ENCODE assay signal across 23 cellular contexts in the genomic region with DNA sequence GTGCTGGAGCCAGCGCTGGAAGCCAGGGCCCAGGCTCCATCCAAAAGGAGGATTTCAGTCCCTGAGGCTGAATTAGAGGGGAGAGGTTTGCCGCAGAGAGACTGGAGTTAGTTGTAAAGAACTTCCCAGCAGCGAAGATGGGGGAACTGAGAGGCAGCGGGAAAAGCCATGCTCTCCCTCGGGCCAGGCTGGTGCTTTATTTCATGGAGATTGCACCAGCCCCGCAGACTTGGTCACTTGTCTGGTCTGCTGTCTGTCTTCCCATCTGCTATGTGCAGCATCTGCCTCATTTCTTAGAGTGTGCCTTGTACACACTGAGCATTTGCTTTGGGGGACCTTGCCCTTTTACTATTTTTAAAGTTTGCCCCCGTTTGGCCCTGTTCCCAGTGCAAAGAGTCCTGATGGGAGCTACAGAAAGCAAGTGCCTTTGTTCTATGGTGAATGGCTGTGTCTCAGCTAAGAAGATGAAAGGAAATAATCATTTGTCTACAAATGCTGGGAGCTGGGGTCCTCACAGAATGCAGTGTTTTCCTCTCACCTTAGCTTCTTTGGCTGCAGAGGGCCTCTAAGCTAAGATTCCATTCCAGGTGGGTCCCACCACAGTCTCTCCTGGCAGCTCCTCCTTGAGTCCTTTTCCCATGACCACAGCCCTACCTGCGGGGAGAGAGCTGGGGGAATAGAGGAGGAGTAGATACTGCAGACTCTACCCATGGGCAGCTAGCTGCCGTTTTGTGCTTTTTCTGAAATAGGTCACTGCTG.
"Had no signal": no experiment of that assay in that cellular context is flagged by ENCODE, and none has a peak within 500 bp of the region (broad histone marks: within the 10 kb centered on the region; RNA-seq: fewer than 3 reads in every experiment).

No MANE protein-coding gene starts in this region.

- ATAC-seq: activated T-cell treated with anti-CD3 and anti-CD28 coated beads, Interleukin-2, amount 50 U/mL, for 72 hours; naive thymus-derived CD8-positive, alpha-beta T cell; stimulated activated naive CD8-positive, alpha-beta T cell treated with anti-CD3 and anti-CD28 coated beads, Interleukin-15, Interleukin-2, amounts not matched to agents 100 U/mL and 50 U/mL, for 24 hours had no signal

- H3K4me3 ChIP-seq: body of pancreas, left ventricle myocardium inferior, prostate gland, right atrium auricular region, upper lobe of left lung had no signal

- H3K9me3 ChIP-seq: body of pancreas, left ventricle myocardium inferior, prostate gland, right atrium auricular region, upper lobe of left lung had no signal

- H3K9me3 Mint-ChIP-seq: activated naive CD4-positive, alpha-beta T cell treated with anti-CD3 and anti-CD28 coated beads, Interleukin-2, amount 10 ng/mL, durations not matched to agents 7 days and 5 days; activated T-cell treated with anti-CD3 and anti-CD28 coated beads, Interleukin-2, amount 50 U/mL, for 72 hours; dendritic cell treated with granulocyte-macrophage colony-stimulating factor and Interleukin-4, amounts not matched to agents 40 ng/mL and 50 ng/mL, for 4 days; naive thymus-derived CD8-positive, alpha-beta T cell; T-helper 1 cell treated with Interleukin-12 subunit alpha and Interleukin-12 subunit beta and Interleukin-4 antibody, amounts not matched to agents 30 μg/mL and 1 μg/mL, for 36 hours had no signal

- H3K27ac ChIP-seq: left ventricle myocardium inferior, prostate gland, right atrium auricular region, upper lobe of left lung had no signal

- H3K4me1 Mint-ChIP-seq: activated naive CD4-positive, alpha-beta T cell treated with anti-CD3 and anti-CD28 coated beads, Interleukin-2, amount 10 ng/mL, durations not matched to agents 7 days and 5 days; naive thymus-derived CD8-positive, alpha-beta T cell had no signal

- H3K36me3 Mint-ChIP-seq: activated naive CD4-positive, alpha-beta T cell treated with anti-CD3 and anti-CD28 coated beads, Interleukin-2, amount 10 ng/mL, durations not matched to agents 7 days and 5 days; naive thymus-derived CD8-positive, alpha-beta T cell had no signal

- H3K27me3 ChIP-seq: body of pancreas, right atrium auricular region, upper lobe of left lung had no signal

- H3K4me1 ChIP-seq: prostate gland, right atrium auricular region, upper lobe of left lung had no signal

- DNase-seq: activated CD4-positive, alpha-beta T cell treated with anti-CD3 and anti-CD28 coated beads for 4 hours; activated CD4-positive, alpha-beta T cell treated with anti-CD3 and anti-CD28 coated beads, Interleukin-2, amount 50 U/mL, for 48 hours; activated CD4-positive, CD25-positive, alpha-beta regulatory T cell; activated effector memory CD4-positive, alpha-beta T cell treated with anti-CD3 and anti-CD28 coated beads, Interleukin-2, amount 50 U/mL, for 16 hours; activated naive CD4-positive, alpha-beta T cell treated with anti-CD3 and anti-CD28 coated beads, Interleukin-2, amount 10 ng/mL, durations not matched to agents 7 days and 5 days; activated T-cell treated with anti-CD3 and anti-CD28 coated beads, Interleukin-2, amount 50 U/mL, for 72 hours; amygdala; caudate nucleus; effector CD8-positive, alpha-beta T cell; foreskin melanocyte; hippocampal formation; left ventricle myocardium inferior; naive thymus-derived CD8-positive, alpha-beta T cell; stimulated activated CD4-positive, alpha-beta T cell treated with anti-CD3 and anti-CD28 coated beads, Interleukin-12 subunit alpha, Interleukin-12 subunit beta, amount 100 ng/mL, for 4 hours; stimulated activated CD4-positive, alpha-beta T cell treated with anti-CD3 and anti-CD28 coated beads, Interleukin-4, amount 100 ng/mL, for 4 hours; stimulated activated naive CD8-positive, alpha-beta T cell treated with anti-CD3 and anti-CD28 coated beads, Interleukin-15, Interleukin-2, amounts not matched to agents 100 U/mL and 50 U/mL, for 24 hours; T1000; upper lobe of left lung had no signal

- H3K36me3 ChIP-seq: left ventricle myocardium inferior, prostate gland, right atrium auricular region, upper lobe of left lung had no signal

- H3K27ac Mint-ChIP-seq: activated naive CD4-positive, alpha-beta T cell treated with anti-CD3 and anti-CD28 coated beads, Interleukin-2, amount 10 ng/mL, durations not matched to agents 7 days and 5 days; activated T-cell treated with anti-CD3 and anti-CD28 coated beads, Interleukin-2, amount 50 U/mL, for 72 hours; dendritic cell treated with granulocyte-macrophage colony-stimulating factor and Interleukin-4, amounts not matched to agents 40 ng/mL and 50 ng/mL, for 4 days; naive thymus-derived CD8-positive, alpha-beta T cell; T-helper 1 cell treated with Interleukin-12 subunit alpha and Interleukin-12 subunit beta and Interleukin-4 antibody, amounts not matched to agents 30 μg/mL and 1 μg/mL, for 36 hours had no signal

- H3K4me3 Mint-ChIP-seq: activated naive CD4-positive, alpha-beta T cell treated with anti-CD3 and anti-CD28 coated beads, Interleukin-2, amount 10 ng/mL, durations not matched to agents 7 days and 5 days; activated T-cell treated with anti-CD3 and anti-CD28 coated beads, Interleukin-2, amount 50 U/mL, for 72 hours; dendritic cell treated with granulocyte-macrophage colony-stimulating factor and Interleukin-4, amounts not matched to agents 40 ng/mL and 50 ng/mL, for 4 days; naive thymus-derived CD8-positive, alpha-beta T cell; T-helper 1 cell treated with Interleukin-12 subunit alpha and Interleukin-12 subunit beta and Interleukin-4 antibody, amounts not matched to agents 30 μg/mL and 1 μg/mL, for 36 hours had no signal
